ENCODE assay signal across 8 cellular contexts in the genomic region with DNA sequence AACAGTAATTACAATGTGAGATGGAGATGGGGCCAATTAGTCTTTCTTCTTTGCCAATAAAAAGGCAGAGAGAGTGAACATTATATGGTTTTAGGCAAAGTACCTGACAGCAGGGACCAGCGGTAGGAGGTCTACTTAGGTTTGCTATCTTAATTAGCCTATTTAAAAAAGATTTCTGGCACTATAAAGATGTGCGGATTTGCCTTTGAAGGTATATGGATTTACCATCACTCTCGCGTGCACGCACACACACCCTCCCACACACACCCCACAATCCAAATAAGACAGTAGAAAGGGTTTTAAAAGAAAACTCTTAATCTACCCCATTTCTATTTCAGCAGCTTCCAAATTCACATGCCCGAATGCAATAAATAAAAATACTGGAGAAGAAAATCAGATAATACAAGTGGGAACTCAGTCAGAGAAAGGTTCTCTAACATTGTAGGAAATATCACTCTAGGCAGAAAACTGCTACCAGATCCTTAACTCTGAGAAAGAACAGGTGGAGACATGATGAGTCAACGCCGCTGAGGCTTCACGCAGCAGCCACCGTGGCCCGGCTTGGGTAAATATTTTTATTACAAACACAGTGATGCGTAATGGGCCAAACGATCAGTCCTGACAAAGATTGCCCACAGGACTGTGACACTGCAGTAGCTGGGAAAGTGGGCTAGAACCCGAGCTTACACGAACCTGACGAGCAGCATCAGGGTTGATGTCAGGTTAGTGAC.
A peak's percentile ranks its signal among the peaks of the same experiment; 100 is the strongest.
DNase-seq lines count a peak whose midpoint lies in the region; ATAC-seq and TF ChIP-seq lines count a peak whose summit lies in the region.

No MANE protein-coding gene starts in this region.

- TF ChIP-seq CTCF in dorsolateral prefrontal cortex (IDR thresholded peaks at IDR 0.05 in 54 of 56, conservative IDR thresholded peaks at IDR 0.05 in 2 of 56; ENCODE audit: low read depth in 1 of 56, partially characterized antibody in 56 of 56), result no peak
- TF ChIP-seq CTCF in progenitor cell of endocrine pancreas (IDR thresholded peaks at IDR 0.05; ENCODE audit: unreplicated experiment), result no peak

- ATAC-seq in naive thymus-derived CD8-positive, alpha-beta T cell, result no peak
- no peak for ATAC-seq in GM18505 (IDR thresholded peaks at IDR 0.05; ENCODE audit: unreplicated experiment)
- no peak for ATAC-seq in natural killer cell treated with Interleukin-12 subunit alpha and Interleukin-12 subunit beta and Interleukin-15 and Interleukin-18, amount 100 ng/mL, for 72 hours

- no peak for TF ChIP-seq POLR2A in GM18505 (IDR thresholded peaks at IDR 0.05; ENCODE audit: borderline replicate concordance, extremely low read depth, insufficient read depth, insufficient read length)

- H3K27me3 ChIP-seq in dorsolateral prefrontal cortex, result no peaks in the 10 kb centered on the region

- H3K4me1 Mint-ChIP-seq in progenitor cell of endocrine pancreas (ENCODE audit: low read depth), result peaks cover 18% of the 10 kb centered on the region
- H3K4me1 Mint-ChIP-seq in naive thymus-derived CD8-positive, alpha-beta T cell, result peaks cover 0 to 1% (median 0%) of the 10 kb centered on the region in 4 donors
- H3K4me1 Mint-ChIP-seq in natural killer cell treated with Interleukin-12 subunit alpha and Interleukin-12 subunit beta and Interleukin-15 and Interleukin-18, amount 100 ng/mL, for 72 hours (ENCODE audit: low read depth in 2 of 2), result no peaks in the 10 kb centered on the region

- H3K4me3 ChIP-seq in dorsolateral prefrontal cortex, result peak overlapping the region in 41 of 59 donors; percentile 3 to 51 (median 27)

- peaks cover 5% of the 10 kb centered on the region for H3K36me3 Mint-ChIP-seq in progenitor cell of endocrine pancreas (ENCODE audit: insufficient read depth)
- H3K36me3 Mint-ChIP-seq in naive thymus-derived CD8-positive, alpha-beta T cell, result no peaks in the 10 kb centered on the region
- H3K36me3 Mint-ChIP-seq in natural killer cell treated with Interleukin-12 subunit alpha and Interleukin-12 subunit beta and Interleukin-15 and Interleukin-18, amount 100 ng/mL, for 72 hours, result no peaks in the 10 kb centered on the region

- DNase-seq in ELR (ENCODE audit: low read depth), result peak; percentile 89
- DNase-seq in NCI-H460 (ENCODE audit: extremely low read depth, low read depth), result peak; percentile 65
- peak in 3 of 10 donors; percentile 40 to 47 (median 47) for DNase-seq in dorsolateral prefrontal cortex
- DNase-seq in progenitor cell of endocrine pancreas (ENCODE audit: low spot score, unreplicated experiment), result no peak
- DNase-seq in central memory CD4-positive, alpha-beta T cell, result no peak
- DNase-seq in naive thymus-derived CD8-positive, alpha-beta T cell, result no peak
- DNase-seq in natural killer cell treated with Interleukin-12 subunit alpha and Interleukin-12 subunit beta and Interleukin-15 and Interleukin-18, amount 100 ng/mL, for 72 hours (ENCODE audit: low spot score), result no peak

- H3K4me3 Mint-ChIP-seq in progenitor cell of endocrine pancreas (ENCODE audit: low read depth), result no peak overlapping the region
- no peak overlapping the region for H3K4me3 Mint-ChIP-seq in naive thymus-derived CD8-positive, alpha-beta T cell
- no peak overlapping the region for H3K4me3 Mint-ChIP-seq in natural killer cell treated with Interleukin-12 subunit alpha and Interleukin-12 subunit beta and Interleukin-15 and Interleukin-18, amount 100 ng/mL, for 72 hours

- H3K27ac ChIP-seq in dorsolateral prefrontal cortex, result peak overlapping the region in 17 of 59 donors; percentile 2 to 64 (median 38)

- H3K9me3 Mint-ChIP-seq in progenitor cell of endocrine pancreas (ENCODE audit: low read depth), result no peaks in the 10 kb centered on the region
- no peaks in the 10 kb centered on the region for H3K9me3 Mint-ChIP-seq in naive thymus-derived CD8-positive, alpha-beta T cell
- no peaks in the 10 kb centered on the region for H3K9me3 Mint-ChIP-seq in natural killer cell treated with Interleukin-12 subunit alpha and Interleukin-12 subunit beta and Interleukin-15 and Interleukin-18, amount 100 ng/mL, for 72 hours

- POLR2A ChIA-PET in naive thymus-derived CD8-positive, alpha-beta T cell (lab: Charles Lee), result no interaction called here

- peaks cover 16% of the 10 kb centered on the region for H3K27me3 Mint-ChIP-seq in progenitor cell of endocrine pancreas
- H3K27me3 Mint-ChIP-seq in naive thymus-derived CD8-positive, alpha-beta T cell, result peaks cover 0 to 3% (median 0%) of the 10 kb centered on the region in 5 donors
- peaks cover 5 to 15% of the 10 kb centered on the region in 2 donors for H3K27me3 Mint-ChIP-seq in natural killer cell treated with Interleukin-12 subunit alpha and Interleukin-12 subunit beta and Interleukin-15 and Interleukin-18, amount 100 ng/mL, for 72 hours

- peak overlapping the region; percentile 63 for H3K27ac Mint-ChIP-seq in progenitor cell of endocrine pancreas
- peak overlapping the region in 1 of 10 donors; percentile 9 for H3K27ac Mint-ChIP-seq in naive thymus-derived CD8-positive, alpha-beta T cell
- H3K27ac Mint-ChIP-seq in natural killer cell treated with Interleukin-12 subunit alpha and Interleukin-12 subunit beta and Interleukin-15 and Interleukin-18, amount 100 ng/mL, for 72 hours, result no peak overlapping the region

- intact Hi-C loops in dorsolateral prefrontal cortex (cut with DNase I), result no loop called here

Comparison
In these comparisons a context has a peak if more than half of its experiments do, and no peak if none do; other contexts are left out.
1. DNase-seq: peak in ELR (single experiment) and NCI-H460 (single experiment); none in progenitor cell of endocrine pancreas (single experiment), central memory CD4-positive, alpha-beta T cell (single experiment), naive thymus-derived CD8-positive, alpha-beta T cell (0 of 10) and natural killer cell treated with Interleukin-12 subunit alpha and Interleukin-12 subunit beta and Interleukin-15 and Interleukin-18, amount 100 ng/mL, for 72 hours (single experiment).